ENCODE assay signal across 31 cellular contexts in genomic region chr20:45183084-45183483, GRCh38. TPM values are rescaled to one million over a fixed set of nuclear protein-coding genes. Genes with fewer than 3 reads are reported as not detected.
"Had no signal": no experiment of that assay in that cellular context is flagged by ENCODE, and none has a peak within 500 bp of the region (broad histone marks: within the 10 kb centered on the region; RNA-seq: fewer than 3 reads in every experiment).

No MANE protein-coding gene starts in this region.

- H3K27ac Mint-ChIP-seq: activated CD4-positive, alpha-beta memory T cell treated with anti-CD3 and anti-CD28 coated beads for 36 hours; activated CD4-positive, alpha-beta T cell treated with anti-CD3 and anti-CD28 coated beads for 36 hours; activated naive CD4-positive, alpha-beta T cell treated with anti-CD3 and anti-CD28 coated beads for 36 hours; activated naive CD4-positive, alpha-beta T cell treated with anti-CD3 and anti-CD28 coated beads, Interleukin-2, amount 50 U/mL, for 72 hours; activated T-helper 1 cell treated with anti-CD3 and anti-CD28 coated beads, Interleukin-12 subunit alpha, Interleukin-12 subunit beta, Interleukin-2, Interleukin-4 antibody, amounts not matched to agents 30 ng/mL and 10 ng/mL and 1 ng/mL, durations not matched to agents 14 hours and 24 hours and 36 hours; brain; T-helper 1 cell treated with Interleukin-12 subunit alpha and Interleukin-12 subunit beta and Interleukin-4 antibody, amounts not matched to agents 30 μg/mL and 1 μg/mL, for 36 hours; T-helper 2 cell treated with Interferon-gamma antibody and Interleukin-4, amounts not matched to agents 5 μg/mL and 100 μg/mL, for 36 hours; WTC11 had no signal

- H3K4me1 ChIP-seq: SJSA1 had no signal

- H3K36me3 ChIP-seq: cardiac muscle cell, SJSA1 had no signal

- H3K4me3 ChIP-seq: cardiac muscle cell, SJSA1 had no signal

- H3K4me1 Mint-ChIP-seq: activated CD4-positive, alpha-beta T cell treated with anti-CD3 and anti-CD28 coated beads for 36 hours; brain; central memory CD8-positive, alpha-beta T cell; WTC11 had no signal

- H3K27ac ChIP-seq: cardiac muscle cell, SJSA1 had no signal

- H3K9me3 ChIP-seq: SJSA1, SK-N-SH had no signal

- DNase-seq: activated CD4-positive, alpha-beta memory T cell treated with anti-CD3 and anti-CD28 coated beads for 36 hours; activated CD4-positive, alpha-beta T cell treated with anti-CD3 and anti-CD28 coated beads for 36 hours; activated CD4-positive, alpha-beta T cell treated with anti-CD3 and anti-CD28 coated beads, Interleukin-2, amount 50 U/mL, for 1 hour; activated CD8-positive, alpha-beta memory T cell treated with anti-CD3 and anti-CD28 coated beads, Interleukin-2, amount 50 U/mL, for 4 hours; activated gamma-delta T cell treated with Interleukin-2 at 50 U/mL for 16 hours; activated naive CD4-positive, alpha-beta T cell treated with anti-CD3 and anti-CD28 coated beads for 36 hours; activated T-cell treated with anti-CD3 and anti-CD28 coated beads for 4 hours; activated T-cell treated with anti-CD3 and anti-CD28 coated beads, Interleukin-2, amount 50 U/mL, for 4 hours; anterior cingulate cortex; NCI-H1092 treated with DMSO at 0.1 percent for 48 hours; NCI-H1417 treated with DMSO at 0.1 percent for 48 hours; NCI-H187 treated with DMSO at 0.1 percent for 48 hours; NCI-H2081 treated with DMSO at 0.1 percent for 48 hours; NCI-H226; NCI-H446 treated with DMSO at 0.1 percent for 48 hours; NCI-H524; NCI-H69; SHP77 treated with DMSO at 0.1 percent for 48 hours; SK-N-SH had no signal

- H3K9me3 Mint-ChIP-seq: activated CD4-positive, alpha-beta memory T cell treated with anti-CD3 and anti-CD28 coated beads for 36 hours; activated naive CD4-positive, alpha-beta T cell treated with anti-CD3 and anti-CD28 coated beads for 36 hours; activated naive CD4-positive, alpha-beta T cell treated with anti-CD3 and anti-CD28 coated beads, Interleukin-2, amount 50 U/mL, for 72 hours; activated T-cell treated with anti-CD3 and anti-CD28 coated beads, Interleukin-2, amount 50 U/mL, for 4 hours; activated T-helper 1 cell treated with anti-CD3 and anti-CD28 coated beads, Interleukin-12 subunit alpha, Interleukin-12 subunit beta, Interleukin-2, Interleukin-4 antibody, amounts not matched to agents 30 ng/mL and 10 ng/mL and 1 ng/mL, durations not matched to agents 14 hours and 24 hours and 36 hours; brain; central memory CD8-positive, alpha-beta T cell; T-helper 1 cell treated with Interleukin-12 subunit alpha and Interleukin-12 subunit beta and Interleukin-4 antibody, amounts not matched to agents 30 μg/mL and 1 μg/mL, for 36 hours; T-helper 2 cell treated with Interferon-gamma antibody and Interleukin-4, amounts not matched to agents 5 μg/mL and 100 μg/mL, for 36 hours; WTC11 had no signal

- H3K36me3 Mint-ChIP-seq: activated CD4-positive, alpha-beta memory T cell treated with anti-CD3 and anti-CD28 coated beads for 36 hours; activated naive CD4-positive, alpha-beta T cell treated with anti-CD3 and anti-CD28 coated beads, Interleukin-2, amount 50 U/mL, for 72 hours; brain; WTC11 had no signal

- ATAC-seq: activated CD4-positive, alpha-beta T cell treated with anti-CD3 and anti-CD28 coated beads for 36 hours; activated CD4-positive, CD25-positive, alpha-beta regulatory T cell treated with anti-CD3 and anti-CD28 coated beads, Interleukin-2, amount 50 U/mL, for 24 hours; activated naive CD4-positive, alpha-beta T cell treated with anti-CD3 and anti-CD28 coated beads, Interleukin-2, amount 50 U/mL, for 72 hours; activated T-cell treated with anti-CD3 and anti-CD28 coated beads, Interleukin-2, amount 50 U/mL, for 4 hours; WTC11 had no signal

- H3K27me3 ChIP-seq: cardiac muscle cell had no signal

- H3K4me3 Mint-ChIP-seq: activated CD4-positive, alpha-beta memory T cell treated with anti-CD3 and anti-CD28 coated beads for 36 hours; activated CD4-positive, alpha-beta T cell treated with anti-CD3 and anti-CD28 coated beads for 36 hours; activated naive CD4-positive, alpha-beta T cell treated with anti-CD3 and anti-CD28 coated beads for 36 hours; activated T-cell treated with anti-CD3 and anti-CD28 coated beads, Interleukin-2, amount 50 U/mL, for 4 hours; activated T-helper 1 cell treated with anti-CD3 and anti-CD28 coated beads, Interleukin-12 subunit alpha, Interleukin-12 subunit beta, Interleukin-2, Interleukin-4 antibody, amounts not matched to agents 30 ng/mL and 10 ng/mL and 1 ng/mL, durations not matched to agents 14 hours and 24 hours and 36 hours; brain; central memory CD8-positive, alpha-beta T cell; T-helper 1 cell treated with Interleukin-12 subunit alpha and Interleukin-12 subunit beta and Interleukin-4 antibody, amounts not matched to agents 30 μg/mL and 1 μg/mL, for 36 hours; T-helper 2 cell treated with Interferon-gamma antibody and Interleukin-4, amounts not matched to agents 5 μg/mL and 100 μg/mL, for 36 hours; WTC11 had no signal

- H3K27me3 Mint-ChIP-seq: activated CD4-positive, alpha-beta memory T cell treated with anti-CD3 and anti-CD28 coated beads for 36 hours; activated CD4-positive, alpha-beta T cell treated with anti-CD3 and anti-CD28 coated beads for 36 hours had no signal

RNA-seq across cellular contexts. Expression of gene PI3, which starts 8.4 kb away (rescaled TPM):
- total RNA-seq: activated CD4-positive, alpha-beta memory T cell treated with anti-CD3 and anti-CD28 coated beads for 36 hours; activated CD4-positive, alpha-beta T cell treated with anti-CD3 and anti-CD28 coated beads for 36 hours; activated naive CD4-positive, alpha-beta T cell treated with anti-CD3 and anti-CD28 coated beads for 36 hours; activated naive CD4-positive, alpha-beta T cell treated with anti-CD3 and anti-CD28 coated beads, Interleukin-2, amount 50 U/mL, for 72 hours; activated T-helper 1 cell treated with anti-CD3 and anti-CD28 coated beads, Interleukin-12 subunit alpha, Interleukin-12 subunit beta, Interleukin-2, Interleukin-4 antibody, amounts not matched to agents 30 ng/mL and 10 ng/mL and 1 ng/mL, durations not matched to agents 14 hours and 24 hours and 36 hours; cardiac muscle cell; chondrocyte; M059J; SJSA1; WTC11 had no signal
- polyA plus RNA-seq: cardiac muscle cell had no signal

RNA-seq across cellular contexts. Expression of gene SEMG1, which starts 23.7 kb away (rescaled TPM):
- total RNA-seq: activated CD4-positive, alpha-beta memory T cell treated with anti-CD3 and anti-CD28 coated beads for 36 hours; activated CD4-positive, alpha-beta T cell treated with anti-CD3 and anti-CD28 coated beads for 36 hours; activated naive CD4-positive, alpha-beta T cell treated with anti-CD3 and anti-CD28 coated beads for 36 hours; activated naive CD4-positive, alpha-beta T cell treated with anti-CD3 and anti-CD28 coated beads, Interleukin-2, amount 50 U/mL, for 72 hours; activated T-cell treated with anti-CD3 and anti-CD28 coated beads, Interleukin-2, amount 50 U/mL, for 4 hours; activated T-helper 1 cell treated with anti-CD3 and anti-CD28 coated beads, Interleukin-12 subunit alpha, Interleukin-12 subunit beta, Interleukin-2, Interleukin-4 antibody, amounts not matched to agents 30 ng/mL and 10 ng/mL and 1 ng/mL, durations not matched to agents 14 hours and 24 hours and 36 hours; cardiac muscle cell; chondrocyte; M059J; SJSA1 had no signal
- polyA plus RNA-seq: cardiac muscle cell, SK-N-SH had no signal

RNA-seq across cellular contexts. Expression of gene SEMG2, which starts 38.1 kb away (rescaled TPM):
- total RNA-seq: activated CD4-positive, alpha-beta memory T cell treated with anti-CD3 and anti-CD28 coated beads for 36 hours; activated CD4-positive, alpha-beta T cell treated with anti-CD3 and anti-CD28 coated beads for 36 hours; activated naive CD4-positive, alpha-beta T cell treated with anti-CD3 and anti-CD28 coated beads for 36 hours; activated naive CD4-positive, alpha-beta T cell treated with anti-CD3 and anti-CD28 coated beads, Interleukin-2, amount 50 U/mL, for 72 hours; activated T-cell treated with anti-CD3 and anti-CD28 coated beads, Interleukin-2, amount 50 U/mL, for 4 hours; activated T-helper 1 cell treated with anti-CD3 and anti-CD28 coated beads, Interleukin-12 subunit alpha, Interleukin-12 subunit beta, Interleukin-2, Interleukin-4 antibody, amounts not matched to agents 30 ng/mL and 10 ng/mL and 1 ng/mL, durations not matched to agents 14 hours and 24 hours and 36 hours; cardiac muscle cell; chondrocyte; M059J; SJSA1; WTC11 had no signal
- polyA plus RNA-seq: cardiac muscle cell, SK-N-SH had no signal

RNA-seq across cellular contexts. Expression of gene WFDC12, which starts 58.8 kb away (rescaled TPM):
- total RNA-seq: activated CD4-positive, alpha-beta memory T cell treated with anti-CD3 and anti-CD28 coated beads for 36 hours; activated CD4-positive, alpha-beta T cell treated with anti-CD3 and anti-CD28 coated beads for 36 hours; activated naive CD4-positive, alpha-beta T cell treated with anti-CD3 and anti-CD28 coated beads for 36 hours; activated naive CD4-positive, alpha-beta T cell treated with anti-CD3 and anti-CD28 coated beads, Interleukin-2, amount 50 U/mL, for 72 hours; activated T-cell treated with anti-CD3 and anti-CD28 coated beads, Interleukin-2, amount 50 U/mL, for 4 hours; activated T-helper 1 cell treated with anti-CD3 and anti-CD28 coated beads, Interleukin-12 subunit alpha, Interleukin-12 subunit beta, Interleukin-2, Interleukin-4 antibody, amounts not matched to agents 30 ng/mL and 10 ng/mL and 1 ng/mL, durations not matched to agents 14 hours and 24 hours and 36 hours; cardiac muscle cell; chondrocyte; M059J; SJSA1; WTC11 had no signal
- polyA plus RNA-seq: cardiac muscle cell, SK-N-SH had no signal
